ENCODE assay signal across 8 cellular contexts in the genomic region with DNA sequence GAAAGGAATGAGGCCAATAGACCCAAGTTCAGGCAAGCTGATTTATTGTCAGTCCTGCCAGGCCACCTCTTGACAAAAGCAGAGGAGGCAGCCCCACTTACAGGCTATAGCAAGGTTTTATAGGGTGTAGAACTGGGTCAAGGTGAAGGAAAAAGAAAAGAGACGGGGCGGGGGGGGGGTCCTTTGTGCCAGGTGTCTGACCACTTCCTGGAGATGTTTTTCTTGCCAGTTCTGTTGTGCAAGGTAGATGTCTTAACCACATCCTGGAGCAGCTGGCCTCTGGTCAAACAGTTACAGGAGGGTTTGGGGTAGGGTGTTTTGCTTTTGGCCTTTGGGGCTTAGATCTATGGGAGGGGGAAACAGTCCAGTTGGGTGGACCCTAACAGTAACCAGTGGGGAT.
DNase-seq lines count a peak whose midpoint lies in the region; ATAC-seq and TF ChIP-seq lines count a peak whose summit lies in the region.
"Not testable (repeated sequence)": the region's sequence is repeated elsewhere in the genome, so short reads cannot be mapped to it uniquely, and the experiment has no call there.

No MANE protein-coding gene starts in this region.

- H3K9me3 Mint-ChIP-seq in Calu3 (ENCODE audit: low read depth, unreplicated experiment); activated naive CD8-positive, alpha-beta T cell treated with anti-CD3 and anti-CD28 coated beads, Interleukin-2, amount 10 ng/mL, durations not matched to agents 7 days and 5 days: not testable (repeated sequence)

- DNase-seq in Calu3: peak; percentile 12
- DNase-seq in MV-4-11 (lab: John Stamatoyannopoulos, UW): peak; percentile 61
- DNase-seq in activated CD4-positive, CD25-positive, alpha-beta regulatory T cell treated with anti-CD3 and anti-CD28 coated beads, Interleukin-2, amount 50 U/mL, for 72 hours: peak; percentile 51
- peak; percentile 29 for DNase-seq in activated naive CD8-positive, alpha-beta T cell treated with anti-CD3 and anti-CD28 coated beads, Interleukin-2, amount 10 ng/mL, durations not matched to agents 7 days and 5 days
- DNase-seq in renal cortical epithelial cell (ENCODE audit: low read depth): peak; percentile 48

- BruUV-seq in Calu3 (replicated peaks; lab: Mats Ljungman, UMichigan): not testable (repeated sequence)

- H3K36me3 Mint-ChIP-seq in Calu3 (ENCODE audit: insufficient read depth, unreplicated experiment): not testable (repeated sequence)
- H3K36me3 Mint-ChIP-seq in activated naive CD8-positive, alpha-beta T cell treated with anti-CD3 and anti-CD28 coated beads, Interleukin-2, amount 10 ng/mL, durations not matched to agents 7 days and 5 days: peaks cover 20% of the 10 kb centered on the region

- H3K4me3 Mint-ChIP-seq in Calu3 (ENCODE audit: low read depth, unreplicated experiment): not testable (repeated sequence)
- peak overlapping the region; percentile 56 for H3K4me3 Mint-ChIP-seq in activated naive CD8-positive, alpha-beta T cell treated with anti-CD3 and anti-CD28 coated beads, Interleukin-2, amount 10 ng/mL, durations not matched to agents 7 days and 5 days

- POLR2A ChIA-PET in activated naive CD8-positive, alpha-beta T cell treated with anti-CD3 and anti-CD28 coated beads, Interleukin-2, amount 10 ng/mL, durations not matched to agents 7 days and 5 days (lab: Charles Lee): interaction anchor here (0.6 to 1.2 kb wide), 4 partner anchors 9 to 1025 kb away, joined by 3 to 4 read pairs (median 3); no protein-coding TSS in a partner anchor

- CTCF ChIA-PET in Calu3 (lab: Charles Lee): interaction anchor here (0.8 to 0.9 kb wide), 2 partner anchors 9 to 1362 kb away, joined by 3 to 8 read pairs; no protein-coding TSS in a partner anchor

- intact Hi-C loops in Calu3 (cut with micrococcal nuclease; ENCODE audit: unreplicated experiment): not testable (repeated sequence)

- not testable (repeated sequence) for H3K27me3 Mint-ChIP-seq in Calu3 (ENCODE audit: unreplicated experiment); activated naive CD8-positive, alpha-beta T cell treated with anti-CD3 and anti-CD28 coated beads, Interleukin-2, amount 10 ng/mL, durations not matched to agents 7 days and 5 days

- peak overlapping the region; percentile 54 for H3K27ac Mint-ChIP-seq in Calu3 (ENCODE audit: unreplicated experiment)
- H3K27ac Mint-ChIP-seq in activated naive CD8-positive, alpha-beta T cell treated with anti-CD3 and anti-CD28 coated beads, Interleukin-2, amount 10 ng/mL, durations not matched to agents 7 days and 5 days: peak overlapping the region; percentile 86

- H3K4me1 Mint-ChIP-seq in Calu3 (ENCODE audit: low read depth, unreplicated experiment): peaks cover 38% of the 10 kb centered on the region
- peaks cover 43% of the 10 kb centered on the region for H3K4me1 Mint-ChIP-seq in activated naive CD8-positive, alpha-beta T cell treated with anti-CD3 and anti-CD28 coated beads, Interleukin-2, amount 10 ng/mL, durations not matched to agents 7 days and 5 days

- not testable (repeated sequence) for TF ChIP-seq CTCF in Calu3 (IDR thresholded peaks at IDR 0.05; ENCODE audit: unreplicated experiment)

- ATAC-seq in GM19328 (IDR thresholded peaks at IDR 0.05; ENCODE audit: unreplicated experiment) (peak; percentile 67), HG02610 (IDR thresholded peaks at IDR 0.05; ENCODE audit: unreplicated experiment) (peak; percentile 71), HG03196 (IDR thresholded peaks at IDR 0.05; ENCODE audit: unreplicated experiment) (peak; percentile 79)
- ATAC-seq in activated naive CD8-positive, alpha-beta T cell treated with anti-CD3 and anti-CD28 coated beads, Interleukin-2, amount 10 ng/mL, durations not matched to agents 7 days and 5 days (ENCODE audit: low read depth): peak; percentile 35

Comparison
In these comparisons a context has a peak if more than half of its experiments do, and no peak if none do; other contexts are left out.
1. Peak in every context shown above with its lines: DNase-seq and ATAC-seq.